Comparison of ENCODE assay signal across 1 cellular context in the genomic region with DNA sequence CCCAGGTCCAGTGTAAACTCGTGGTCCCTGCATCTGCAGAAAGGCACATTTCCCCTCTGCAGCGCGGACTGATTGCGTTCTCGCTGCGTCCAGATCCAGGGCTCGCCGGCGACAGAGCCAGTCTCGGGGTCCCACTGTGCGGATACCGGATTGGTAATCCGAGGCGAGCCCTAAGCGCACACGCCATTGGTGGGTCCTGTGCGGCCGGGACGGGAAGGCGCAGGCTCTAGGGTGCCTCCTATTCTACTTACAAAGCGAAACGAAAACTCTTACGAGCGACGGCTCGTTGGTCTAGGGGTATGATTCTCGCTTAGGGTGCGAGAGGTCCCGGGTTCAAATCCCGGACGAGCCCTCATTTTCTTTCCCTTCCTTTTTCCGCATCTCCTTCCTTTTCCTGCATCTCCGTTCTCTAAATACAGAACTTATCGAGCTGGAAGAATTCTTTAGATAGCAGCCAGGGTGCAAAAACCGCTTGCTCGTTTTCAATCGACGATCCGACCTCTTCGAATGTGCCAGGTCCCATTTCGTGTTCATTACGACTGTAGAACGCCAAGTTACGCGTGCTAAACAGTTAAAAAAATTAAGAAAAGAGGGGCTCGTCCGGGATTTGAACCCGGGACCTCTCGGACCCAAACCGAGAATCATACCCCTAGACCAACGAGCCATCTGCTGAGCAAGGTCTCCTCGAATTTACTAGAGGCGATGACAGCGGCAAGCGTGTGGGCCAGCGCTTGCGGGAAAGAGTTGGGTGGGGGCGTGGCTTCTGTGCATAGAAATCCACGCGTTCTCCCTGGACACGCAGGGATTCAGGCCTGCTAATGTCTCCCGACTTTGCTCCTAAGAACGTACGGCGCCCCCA.
TF ChIP-seq lines count a peak whose summit lies in the region.

No MANE protein-coding gene starts in this region.

TF ChIP-seq in K562, 482 proteins besides CTCF, POLR2A, EP300 and RAD21 (continued from another document):
- TF ChIP-seq MYC (IDR thresholded peaks at IDR 0.05; ENCODE audit: low read depth, low read length): peak; percentile 88
- no peak for TF ChIP-seq MYC (CRISPR knock-in tag; IDR thresholded peaks at IDR 0.05; ENCODE audit: borderline replicate concordance, low read depth)
- TF ChIP-seq HMG20A (CRISPR knock-in tag; conservative IDR thresholded peaks at IDR 0.05): no peak
- 0 out of 2 replicates have a peak, but pooled peaks have one; percentile 15 for TF ChIP-seq GATAD2A (IDR thresholded peaks at IDR 0.05)
- no peak for TF ChIP-seq SMARCA4 (IDR thresholded peaks at IDR 0.05)
- TF ChIP-seq NRF1 (conservative IDR thresholded peaks at IDR 0.05 in 1 of 2, IDR thresholded peaks at IDR 0.05 in 1 of 2): peak; percentile 86 to 90
- TF ChIP-seq ZNF184 (CRISPR knock-in tag; IDR thresholded peaks at IDR 0.05): no peak
- TF ChIP-seq TRIM24 (IDR thresholded peaks at IDR 0.05): no peak
- no peak for TF ChIP-seq RBM25 (IDR thresholded peaks at IDR 0.05; ENCODE audit: low read depth, low read length, severe bottlenecking)
